ENCODE assay signal across 10 cellular contexts in genomic region chr5:10789021-10789420, GRCh38. TPM values are rescaled to one million over a fixed set of nuclear protein-coding genes. Genes with fewer than 3 reads are reported as not detected.
DNase-seq lines count a peak whose midpoint lies in the region; ATAC-seq, FAIRE-seq and TF ChIP-seq lines count a peak whose summit lies in the region.
"Had no signal": no experiment of that assay in that cellular context is flagged by ENCODE, and none has a peak within 500 bp of the region (broad histone marks: within the 10 kb centered on the region; RNA-seq: fewer than 3 reads in every experiment).

No MANE protein-coding gene starts in this region.

- no peak for TF ChIP-seq POLR2A in testis (IDR thresholded peaks at IDR 0.05)

- no peaks in the 10 kb centered on the region for H3K27me3 ChIP-seq in testis
- H3K27me3 ChIP-seq: colonic mucosa had no signal

- peak; percentile 85 for DNase-seq in HFFc6
- DNase-seq in astrocyte of the spinal cord (ENCODE audit: low read depth, low spot score) = peak; percentile 85
- peak; percentile 59 for DNase-seq in kidney glomerular epithelial cell (lab: John Stamatoyannopoulos, UW)
- DNase-seq in testis = peak; percentile 85
- no peak for DNase-seq in D721Med (ENCODE audit: insufficient read length, low spot score)
- DNase-seq in retina = no peak
- DNase-seq: activated CD4-positive, alpha-beta T cell treated with anti-CD3 and anti-CD28 coated beads for 1 hour; colonic mucosa; stimulated activated naive B cell treated with anti-CD40 and anti-IgM and Interleukin-4, amounts not matched to agents 10 μg/mL and 1 μg/mL and 100 μg/mL, for 72 hours had no signal

- H3K36me3 ChIP-seq in testis (ENCODE audit: low read depth, missing control alignments) = no peaks in the 10 kb centered on the region
- H3K36me3 ChIP-seq: colonic mucosa had no signal

- no peaks in the 10 kb centered on the region for H3K27me3 Mint-ChIP-seq in HFFc6 (ENCODE audit: insufficient read depth)
- H3K27me3 Mint-ChIP-seq: stimulated activated naive B cell treated with anti-CD40 and anti-IgM and Interleukin-4, amounts not matched to agents 10 μg/mL and 1 μg/mL and 100 μg/mL, for 72 hours had no signal

- no peaks in the 10 kb centered on the region for H3K9me3 ChIP-seq in testis
- H3K9me3 ChIP-seq: colonic mucosa had no signal

- H3K4me1 Mint-ChIP-seq in HFFc6 (ENCODE audit: low read depth) = peaks cover 25% of the 10 kb centered on the region

- H3K9me3 Mint-ChIP-seq in HFFc6 = no peaks in the 10 kb centered on the region
- H3K9me3 Mint-ChIP-seq: stimulated activated naive B cell treated with anti-CD40 and anti-IgM and Interleukin-4, amounts not matched to agents 10 μg/mL and 1 μg/mL and 100 μg/mL, for 72 hours had no signal

- in situ Hi-C loops in astrocyte of the spinal cord (cut with HindIII; ENCODE audit: low sequenced_read_pairs) = no loop called here

- intact Hi-C loops in testis (cut with DNase I; ENCODE audit: low total_unique reads) = no loop called here

- no peak for TF ChIP-seq CTCF in HFFc6 (IDR thresholded peaks at IDR 0.05)
- TF ChIP-seq CTCF in astrocyte of the spinal cord (IDR thresholded peaks at IDR 0.05; ENCODE audit: low read depth, low read length) = no peak
- no peak for TF ChIP-seq CTCF in testis (IDR thresholded peaks at IDR 0.05)
- TF ChIP-seq CTCF in D721Med (IDR thresholded peaks at IDR 0.05; ENCODE audit: insufficient read depth, missing control alignments) = no peak

- FAIRE-seq in D721Med (lab: Jason Lieb, UNC) = no peak

- H3K4me3 Mint-ChIP-seq in HFFc6 = peak overlapping the region; percentile 22; the same call in 1 of the 2 replicates
- H3K4me3 Mint-ChIP-seq: stimulated activated naive B cell treated with anti-CD40 and anti-IgM and Interleukin-4, amounts not matched to agents 10 μg/mL and 1 μg/mL and 100 μg/mL, for 72 hours had no signal

- no peaks in the 10 kb centered on the region for H3K36me3 Mint-ChIP-seq in HFFc6 (ENCODE audit: low read depth)
- H3K36me3 Mint-ChIP-seq: stimulated activated naive B cell treated with anti-CD40 and anti-IgM and Interleukin-4, amounts not matched to agents 10 μg/mL and 1 μg/mL and 100 μg/mL, for 72 hours had no signal

- 28 to 35% methylated on average over 3 of the region's 3 CpGs for WGBS in testis, 2 donors

- peaks cover 16% of the 10 kb centered on the region for H3K4me1 ChIP-seq in testis
- H3K4me1 ChIP-seq: colonic mucosa had no signal

- ATAC-seq in GM21447 (IDR thresholded peaks at IDR 0.05; ENCODE audit: unreplicated experiment) = no peak
- ATAC-seq: stimulated activated naive B cell treated with anti-CD40 and anti-IgM and Interleukin-4, amounts not matched to agents 10 μg/mL and 1 μg/mL and 100 μg/mL, for 72 hours had no signal

- H3K27ac Mint-ChIP-seq in HFFc6 = peak overlapping the region; percentile 56
- H3K27ac Mint-ChIP-seq: stimulated activated naive B cell treated with anti-CD40 and anti-IgM and Interleukin-4, amounts not matched to agents 10 μg/mL and 1 μg/mL and 100 μg/mL, for 72 hours had no signal

- H3K4me3 ChIP-seq in astrocyte of the spinal cord (ENCODE audit: low read depth, low read length) = no peak overlapping the region
- H3K4me3 ChIP-seq in testis = no peak overlapping the region
- H3K4me3 ChIP-seq: colonic mucosa had no signal

- peak overlapping the region in 1 of 2 donors; percentile 9 for H3K27ac ChIP-seq in testis
- H3K27ac ChIP-seq: colonic mucosa had no signal

RNA-seq across cellular contexts. Expression of gene DAP, which starts 28.0 kb away (rescaled TPM):
- 100 to 1,000 TPM; 255 to 357 (median 285) TPM for total RNA-seq in HFFc6 (2021; fragmentation: NEBNext Ultra II Directional; extraction: Animal tissue kit (Norgen Biotek cat#: 25700))
- 10 to 100 TPM; 46.3 to 48.1 TPM for total RNA-seq in testis
- polyA plus RNA-seq in testis (ENCODE audit: insufficient read depth, low read depth, low replicate concordance) = 92.2 TPM

Comparison
In these comparisons a context has a peak if more than half of its experiments do, and no peak if none do; other contexts are left out.
1. DNase-seq: peak in HFFc6 (single experiment), astrocyte of the spinal cord (single experiment), kidney glomerular epithelial cell (single experiment) and testis (single experiment); none in D721Med (single experiment) and retina (single experiment).
2. RNA of gene DAP, which starts 28.0 kb away (total RNA-seq): 255 to 357 TPM in HFFc6; 46.3 to 48.1 TPM in testis; every median in the first group is over 4 times any median in the second.